Comparison of ENCODE assay signal across 33 cellular contexts in genomic region chr16:26561303-26561702, GRCh38.
"Had no signal": no experiment of that assay in that cellular context is flagged by ENCODE, and none has a peak within 500 bp of the region (broad histone marks: within the 10 kb centered on the region; RNA-seq: fewer than 3 reads in every experiment).

No MANE protein-coding gene starts in this region.

- H3K27me3 ChIP-seq: adrenal gland, cardiac muscle cell had no signal

- H3K9me3 ChIP-seq: adrenal gland had no signal

- FAIRE-seq: astrocyte, bronchial epithelial cell, TTC549 had no signal

- H3K4me3 ChIP-seq: adrenal gland, cardiac muscle cell had no signal

- ATAC-seq: activated CD8-positive, alpha-beta T cell treated with anti-CD3 and anti-CD28 coated beads for 36 hours; activated naive CD4-positive, alpha-beta T cell treated with anti-CD3 and anti-CD28 coated beads, Interleukin-2, amount 50 U/mL, for 72 hours; activated T-cell treated with anti-CD3 and anti-CD28 coated beads, Interleukin-2, amount 50 U/mL, for 4 hours; activated T-cell treated with anti-CD3 and anti-CD28 coated beads, Interleukin-2, amount 50 U/mL, for 72 hours; activated T-helper 17 cell treated with anti-CD3 and anti-CD28 coated beads, Interleukin-2, amount 50 U/mL, for 72 hours had no signal

- H3K4me1 ChIP-seq: adrenal gland had no signal

- H3K36me3 ChIP-seq: adrenal gland, cardiac muscle cell had no signal

- H3K27ac ChIP-seq: adrenal gland, cardiac muscle cell, VCaP had no signal

- DNase-seq: activated B cell treated with CpG ODN at 0.5 μM for 24 hours; activated CD4-positive, alpha-beta memory T cell treated with anti-CD3 and anti-CD28 coated beads for 36 hours; activated CD4-positive, alpha-beta T cell treated with anti-CD3 and anti-CD28 coated beads for 4 hours; activated CD4-positive, alpha-beta T cell treated with anti-CD3 and anti-CD28 coated beads, Interleukin-2, amount 10 ng/mL, durations not matched to agents 24 days and 14 days; activated CD4-positive, alpha-beta T cell treated with anti-CD3 and anti-CD28 coated beads, Interleukin-2, amount 50 U/mL, for 1 hour; activated CD4-positive, alpha-beta T cell treated with anti-CD3 and anti-CD28 coated beads, Interleukin-2, amount 50 U/mL, for 4 hours; activated CD4-positive, CD25-positive, alpha-beta regulatory T cell treated with anti-CD3 and anti-CD28 coated beads, Interleukin-2, amount 50 U/mL, for 72 hours; activated CD8-positive, alpha-beta memory T cell treated with anti-CD3 and anti-CD28 coated beads, Interleukin-2, amount 50 U/mL, for 4 hours; activated CD8-positive, alpha-beta T cell treated with anti-CD3 and anti-CD28 coated beads for 36 hours; activated effector memory CD4-positive, alpha-beta T cell treated with anti-CD3 and anti-CD28 coated beads, Interleukin-2, amount 50 U/mL, for 16 hours; activated gamma-delta T cell treated with Interleukin-2 at 50 U/mL for 16 hours; activated naive CD4-positive, alpha-beta T cell; activated naive CD4-positive, alpha-beta T cell treated with anti-CD3 and anti-CD28 coated beads for 36 hours; activated naive CD4-positive, alpha-beta T cell treated with anti-CD3 and anti-CD28 coated beads, Interleukin-2, amount 50 U/mL, for 16 hours; activated naive CD8-positive, alpha-beta T cell treated with anti-CD3 and anti-CD28 coated beads for 36 hours; activated T-cell treated with anti-CD3 and anti-CD28 coated beads for 4 hours; activated T-cell treated with anti-CD3 and anti-CD28 coated beads, Interleukin-2, amount 50 U/mL, for 1 hour; activated T-cell treated with anti-CD3 and anti-CD28 coated beads, Interleukin-2, amount 50 U/mL, for 4 hours; activated T-cell treated with anti-CD3 and anti-CD28 coated beads, Interleukin-2, amount 50 U/mL, for 72 hours; adrenal gland; amniotic stem cell; aorta; caudate nucleus; cerebellar nuclear complex; T-helper 2 cell; T-helper 9 cell had no signal
